In genomic region chr2:16200791-16201190, GRCh38 we compare ENCODE assay signal across 26 cellular contexts.
"Had no signal": no experiment of that assay in that cellular context is flagged by ENCODE, and none has a peak within 500 bp of the region (broad histone marks: within the 10 kb centered on the region; RNA-seq: fewer than 3 reads in every experiment).

No MANE protein-coding gene starts in this region.

- H3K9me3 Mint-ChIP-seq: immature natural killer cell; natural killer cell treated with Interleukin-12 subunit alpha and Interleukin-12 subunit beta and Interleukin-15 and Interleukin-18, amount 100 ng/mL, for 72 hours; stimulated activated naive CD8-positive, alpha-beta T cell treated with anti-CD3 and anti-CD28 coated beads, Interleukin-15, amount 100 ng/mL, for 72 hours had no signal

- H3K4me2 ChIP-seq: smooth muscle cell had no signal

- H3K27me3 ChIP-seq: gastroesophageal sphincter, neutrophil, pancreas, right lobe of liver, thyroid gland, vagina had no signal

- H3K36me3 Mint-ChIP-seq: immature natural killer cell; naive B cell; natural killer cell treated with Interleukin-12 subunit alpha and Interleukin-12 subunit beta and Interleukin-15 and Interleukin-18, amount 100 ng/mL, for 72 hours had no signal

- H3K36me3 ChIP-seq: gastroesophageal sphincter, lower lobe of right lung, neutrophil, pancreas, right lobe of liver, thyroid gland, vagina had no signal

- H3K4me3 ChIP-seq: gastroesophageal sphincter, lower lobe of right lung, pancreas, right lobe of liver, smooth muscle cell, thyroid gland, vagina had no signal

- H3K4me1 Mint-ChIP-seq: immature natural killer cell; naive B cell; stimulated activated naive CD8-positive, alpha-beta T cell treated with anti-CD3 and anti-CD28 coated beads, Interleukin-15, amount 100 ng/mL, for 72 hours had no signal

- H3K27ac ChIP-seq: epithelial cell of prostate, gastroesophageal sphincter, lower lobe of right lung, neutrophil, pancreas, right lobe of liver, thyroid gland, vagina had no signal

- H3K4me3 Mint-ChIP-seq: immature natural killer cell; naive B cell; natural killer cell treated with Interleukin-12 subunit alpha and Interleukin-12 subunit beta and Interleukin-15 and Interleukin-18, amount 100 ng/mL, for 72 hours; stimulated activated naive CD8-positive, alpha-beta T cell treated with anti-CD3 and anti-CD28 coated beads, Interleukin-15, amount 100 ng/mL, for 72 hours had no signal

- DNase-seq: cerebellar nuclear complex; cortex of kidney; effector CD4-positive, alpha-beta T cell; foreskin fibroblast; hypothalamus; immature natural killer cell; islet precursor cell; left ventricle myocardium superior; lower lobe of right lung; naive B cell; pancreas; right lobe of liver; stimulated activated CD4-positive, alpha-beta T cell treated with anti-CD3 and anti-CD28 coated beads, Interleukin-12 subunit alpha, Interleukin-12 subunit beta, amount 100 ng/mL, for 4 hours; stimulated activated CD4-positive, alpha-beta T cell treated with anti-CD3 and anti-CD28 coated beads, Interleukin-1b, Interleukin-23, amount 100 ng/mL, for 48 hours; stimulated activated CD4-positive, alpha-beta T cell treated with anti-CD3 and anti-CD28 coated beads, Interleukin-4, amount 100 ng/mL, for 1 hour; stimulated activated CD8-positive, alpha-beta memory T cell treated with anti-CD3 and anti-CD28 coated beads, Interleukin-4, amount 100 ng/mL, for 48 hours; stimulated activated naive CD4-positive, alpha-beta T cell; stimulated activated naive CD8-positive, alpha-beta T cell treated with anti-CD3 and anti-CD28 coated beads, Interleukin-15, amount 100 ng/mL, for 72 hours; thyroid gland; trophoblast cell had no signal

- H3K4me1 ChIP-seq: gastroesophageal sphincter, lower lobe of right lung, pancreas, right lobe of liver, thyroid gland, vagina had no signal

- H3K27me3 Mint-ChIP-seq: natural killer cell treated with Interleukin-12 subunit alpha and Interleukin-12 subunit beta and Interleukin-15 and Interleukin-18, amount 100 ng/mL, for 72 hours; stimulated activated naive CD8-positive, alpha-beta T cell treated with anti-CD3 and anti-CD28 coated beads, Interleukin-15, amount 100 ng/mL, for 72 hours had no signal

- FAIRE-seq: pancreas had no signal

- H3K9me3 ChIP-seq: gastroesophageal sphincter, lower lobe of right lung, neutrophil, pancreas, right lobe of liver, thyroid gland, vagina had no signal

- H3K27ac Mint-ChIP-seq: immature natural killer cell; naive B cell; natural killer cell treated with Interleukin-12 subunit alpha and Interleukin-12 subunit beta and Interleukin-15 and Interleukin-18, amount 100 ng/mL, for 72 hours had no signal
